15 cellular contexts compared by ENCODE assay signal in the genomic region with DNA sequence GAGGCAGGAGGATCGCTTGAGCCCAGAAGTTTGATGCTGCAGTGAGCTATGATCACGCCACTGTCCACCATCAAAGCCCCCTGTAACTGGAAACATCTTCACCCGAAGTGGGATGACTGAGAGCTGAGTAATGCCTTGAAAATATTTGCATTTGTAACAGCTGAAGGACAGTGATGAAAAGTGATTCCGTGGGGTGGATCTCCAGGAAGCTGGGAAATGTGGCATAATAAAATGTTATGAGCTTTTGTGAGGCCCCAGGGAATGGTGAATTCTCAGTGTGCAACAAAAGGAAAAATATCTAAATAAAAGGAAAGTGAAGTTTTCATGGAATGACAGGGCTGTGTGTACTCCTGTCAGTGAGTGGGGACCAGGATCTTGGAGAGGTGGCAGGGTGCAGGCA.
DNase-seq lines count a peak whose midpoint lies in the region; ATAC-seq, FAIRE-seq and TF ChIP-seq lines count a peak whose summit lies in the region.
"Had no signal": no experiment of that assay in that cellular context is flagged by ENCODE, and none has a peak within 500 bp of the region (broad histone marks: within the 10 kb centered on the region; RNA-seq: fewer than 3 reads in every experiment).

No MANE protein-coding gene starts in this region.

- H2AFZ ChIP-seq in astrocyte (ENCODE audit: low read depth, low read length), result no peak overlapping the region

- no peak overlapping the region for H3K4me3 ChIP-seq in astrocyte (ENCODE audit: insufficient read depth, low read depth, low read length)
- H3K4me3 ChIP-seq: suprapubic skin had no signal

- H3K4me3 Mint-ChIP-seq in astrocyte (ENCODE audit: unreplicated experiment), result no peak overlapping the region

- H3K36me3 Mint-ChIP-seq in astrocyte (ENCODE audit: low read depth, unreplicated experiment), result no peaks in the 10 kb centered on the region

- no peaks in the 10 kb centered on the region for H3K36me3 ChIP-seq in astrocyte (ENCODE audit: insufficient read depth, low read length)
- H3K36me3 ChIP-seq: BE2C, suprapubic skin had no signal

- H4K20me1 ChIP-seq in astrocyte (ENCODE audit: insufficient read depth, low read length), result no peaks in the 10 kb centered on the region

- H3K4me1 Mint-ChIP-seq in astrocyte (ENCODE audit: low read depth, unreplicated experiment), result peaks cover 27% of the 10 kb centered on the region

- no peak for ATAC-seq in HG02798 (IDR thresholded peaks at IDR 0.05; ENCODE audit: poor library complexity, unreplicated experiment)
- ATAC-seq in GM18858 (IDR thresholded peaks at IDR 0.05; ENCODE audit: unreplicated experiment), result no peak

- H3K9ac ChIP-seq in astrocyte (ENCODE audit: low read length), result no peak overlapping the region

- H3K27ac ChIP-seq in astrocyte (ENCODE audit: low read depth, low read length), result no peak overlapping the region
- H3K27ac ChIP-seq: suprapubic skin had no signal

- FAIRE-seq in astrocyte (lab: Jason Lieb, UNC), result peak; percentile 88

- peak overlapping the region; percentile 28 for H3K4me2 ChIP-seq in astrocyte (ENCODE audit: low read length)

- no peak for TF ChIP-seq CTCF in astrocyte (IDR thresholded peaks at IDR 0.05; ENCODE audit: insufficient read depth, low read depth, low read length)

- H3K27ac Mint-ChIP-seq in astrocyte (ENCODE audit: unreplicated experiment), result no peak overlapping the region

- H3K4me1 ChIP-seq in astrocyte (ENCODE audit: insufficient read depth, low read length), result peaks cover 16% of the 10 kb centered on the region
- H3K4me1 ChIP-seq: BE2C, suprapubic skin had no signal

- H3K9me3 ChIP-seq in astrocyte (ENCODE audit: insufficient read depth, low read depth, low read length), result no peaks in the 10 kb centered on the region
- H3K9me3 ChIP-seq: BE2C, suprapubic skin had no signal

- peak; percentile 76 for DNase-seq in AG20443 (ENCODE audit: low spot score)
- DNase-seq in HT1080 (ENCODE audit: low read depth), result peak; percentile 56
- DNase-seq in astrocyte (ENCODE audit: low read depth), result no peak
- peak; percentile 51 for DNase-seq in kidney glomerular epithelial cell (lab: John Stamatoyannopoulos, UW)
- DNase-seq in activated effector memory CD4-positive, alpha-beta T cell treated with anti-CD3 and anti-CD28 coated beads, Interleukin-2, amount 50 U/mL, for 16 hours, result no peak
- DNase-seq in stimulated activated CD4-positive, alpha-beta T cell treated with anti-CD3 and anti-CD28 coated beads, Interleukin-15, amount 100 ng/mL, for 24 hours, result no peak
- DNase-seq: activated CD8-positive, alpha-beta memory T cell treated with anti-CD3 and anti-CD28 coated beads for 24 hours; BE2C; DMS79; effector memory CD4-positive, alpha-beta T cell; NCI-H2081; NK-92 treated with Interleukin-12 subunit alpha and Interleukin-12 subunit beta, amount 100 ng/mL, for 24 hours had no signal

- no peaks in the 10 kb centered on the region for H3K9me3 Mint-ChIP-seq in astrocyte (ENCODE audit: unreplicated experiment)

- H3K79me2 ChIP-seq in astrocyte (ENCODE audit: insufficient read depth, low read length), result no peaks in the 10 kb centered on the region

- no peaks in the 10 kb centered on the region for H3K27me3 Mint-ChIP-seq in astrocyte (ENCODE audit: low read depth, unreplicated experiment)

- H3K27me3 ChIP-seq in astrocyte (ENCODE audit: insufficient read depth, low read length), result no peaks in the 10 kb centered on the region
- H3K27me3 ChIP-seq: BE2C, suprapubic skin had no signal

Comparison
In these comparisons a context has a peak if more than half of its experiments do, and no peak if none do; other contexts are left out.
1. DNase-seq: peak in AG20443 (single experiment), HT1080 (single experiment) and kidney glomerular epithelial cell (single experiment); none in astrocyte (single experiment), activated effector memory CD4-positive, alpha-beta T cell treated with anti-CD3 and anti-CD28 coated beads, Interleukin-2, amount 50 U/mL, for 16 hours (single experiment) and stimulated activated CD4-positive, alpha-beta T cell treated with anti-CD3 and anti-CD28 coated beads, Interleukin-15, amount 100 ng/mL, for 24 hours (single experiment).